10 cellular contexts compared by ENCODE assay signal in genomic region chr22:23248583-23248982, GRCh38.
DNase-seq lines count a peak whose midpoint lies in the region; ATAC-seq and FAIRE-seq lines count a peak whose summit lies in the region.
"Had no signal": no experiment of that assay in that cellular context is flagged by ENCODE, and none has a peak within 500 bp of the region (broad histone marks: within the 10 kb centered on the region; RNA-seq: fewer than 3 reads in every experiment).

No MANE protein-coding gene starts in this region.

- peaks cover 55% of the 10 kb centered on the region for H3K4me1 ChIP-seq in iPS-20b (ENCODE audit: insufficient read depth, low read length)

- no peaks in the 10 kb centered on the region for H3K27me3 Mint-ChIP-seq in activated T-cell treated with anti-CD3 and anti-CD28 coated beads, Interleukin-2, amount 50 U/mL, for 24 hours
- H3K27me3 Mint-ChIP-seq in activated T-cell treated with anti-CD3 and anti-CD28 coated beads, Interleukin-2, amount 50 U/mL, for 72 hours (ENCODE audit: low read depth): no peaks in the 10 kb centered on the region
- H3K27me3 Mint-ChIP-seq: activated naive CD4-positive, alpha-beta T cell treated with anti-CD3 and anti-CD28 coated beads, Interleukin-2, amount 50 U/mL, for 24 hours had no signal

- H3K36me3 ChIP-seq in iPS-20b (ENCODE audit: insufficient read depth, low read depth, low read length): peaks cover 3% of the 10 kb centered on the region
- no peaks in the 10 kb centered on the region for H3K36me3 ChIP-seq in MG63

- FAIRE-seq in urothelium cell line (lab: Jason Lieb, UNC): peak; percentile 46

- H3K36me3 Mint-ChIP-seq in activated T-cell treated with anti-CD3 and anti-CD28 coated beads, Interleukin-2, amount 50 U/mL, for 24 hours (ENCODE audit: low read depth): peaks cover 16% of the 10 kb centered on the region
- no peaks in the 10 kb centered on the region for H3K36me3 Mint-ChIP-seq in activated T-cell treated with anti-CD3 and anti-CD28 coated beads, Interleukin-2, amount 50 U/mL, for 72 hours (ENCODE audit: insufficient read depth in 2 of 2)
- H3K36me3 Mint-ChIP-seq: activated naive CD4-positive, alpha-beta T cell treated with anti-CD3 and anti-CD28 coated beads, Interleukin-2, amount 50 U/mL, for 24 hours had no signal

- ATAC-seq in activated T-cell treated with anti-CD3 and anti-CD28 coated beads, Interleukin-2, amount 50 U/mL, for 72 hours (replicated peaks in 1 of 2): no peak
- ATAC-seq in GM21515 (IDR thresholded peaks at IDR 0.05; ENCODE audit: unreplicated experiment): no peak

- peak overlapping the region; percentile 64 for H3K27ac Mint-ChIP-seq in activated T-cell treated with anti-CD3 and anti-CD28 coated beads, Interleukin-2, amount 50 U/mL, for 24 hours
- H3K27ac Mint-ChIP-seq in activated T-cell treated with anti-CD3 and anti-CD28 coated beads, Interleukin-2, amount 50 U/mL, for 72 hours: no peak overlapping the region
- H3K27ac Mint-ChIP-seq: activated naive CD4-positive, alpha-beta T cell treated with anti-CD3 and anti-CD28 coated beads, Interleukin-2, amount 50 U/mL, for 24 hours had no signal

- H3K4me1 Mint-ChIP-seq in activated T-cell treated with anti-CD3 and anti-CD28 coated beads, Interleukin-2, amount 50 U/mL, for 24 hours (ENCODE audit: low read depth): peaks cover 86% of the 10 kb centered on the region
- H3K4me1 Mint-ChIP-seq in activated T-cell treated with anti-CD3 and anti-CD28 coated beads, Interleukin-2, amount 50 U/mL, for 72 hours (ENCODE audit: low read depth): peaks cover 77% of the 10 kb centered on the region

- H3K27ac ChIP-seq in iPS-20b (ENCODE audit: low read length): no peak overlapping the region
- H3K27ac ChIP-seq: SK-N-MC had no signal

- peak overlapping the region; percentile 33; the same call in 1 of the 2 replicates for H3K9ac ChIP-seq in iPS-20b (ENCODE audit: low read depth, low read length)

- no peaks in the 10 kb centered on the region for H3K9me3 ChIP-seq in iPS-20b (ENCODE audit: insufficient read depth, low read depth, low read length)
- no peaks in the 10 kb centered on the region for H3K9me3 ChIP-seq in MG63

- H3K9me3 Mint-ChIP-seq in activated T-cell treated with anti-CD3 and anti-CD28 coated beads, Interleukin-2, amount 50 U/mL, for 24 hours: no peaks in the 10 kb centered on the region
- H3K9me3 Mint-ChIP-seq in activated T-cell treated with anti-CD3 and anti-CD28 coated beads, Interleukin-2, amount 50 U/mL, for 72 hours: no peaks in the 10 kb centered on the region
- H3K9me3 Mint-ChIP-seq: activated naive CD4-positive, alpha-beta T cell treated with anti-CD3 and anti-CD28 coated beads, Interleukin-2, amount 50 U/mL, for 24 hours had no signal

- H3K4me3 Mint-ChIP-seq in activated T-cell treated with anti-CD3 and anti-CD28 coated beads, Interleukin-2, amount 50 U/mL, for 24 hours: no peak overlapping the region
- H3K4me3 Mint-ChIP-seq in activated T-cell treated with anti-CD3 and anti-CD28 coated beads, Interleukin-2, amount 50 U/mL, for 72 hours: no peak overlapping the region

- H3K4me3 ChIP-seq in iPS-20b (ENCODE audit: low read length): no peak overlapping the region
- H3K4me3 ChIP-seq in MG63: no peak overlapping the region
- H3K4me3 ChIP-seq: SK-N-MC had no signal

- no peak for DNase-seq in activated T-cell treated with anti-CD3 and anti-CD28 coated beads, Interleukin-2, amount 50 U/mL, for 24 hours
- DNase-seq in activated T-cell treated with anti-CD3 and anti-CD28 coated beads, Interleukin-2, amount 50 U/mL, for 72 hours: no peak
- DNase-seq in SW480 (ENCODE audit: low spot score) (peak; percentile 38), urothelium cell line (ENCODE audit: low spot score) (no peak), MG63 (no peak)
- DNase-seq in activated CD4-positive, CD25-positive, alpha-beta regulatory T cell (lab: John Stamatoyannopoulos, UW): no peak

- H3K27me3 ChIP-seq in iPS-20b (ENCODE audit: insufficient read depth, low read length): no peaks in the 10 kb centered on the region
- H3K27me3 ChIP-seq in MG63: no peaks in the 10 kb centered on the region
